ENCODE assay signal across 8 cellular contexts in genomic region chr4:25159837-25160713, GRCh38. TPM values are rescaled to one million over a fixed set of nuclear protein-coding genes. Genes with fewer than 3 reads are reported as not detected.
A peak's percentile ranks its signal among the peaks of the same experiment; 100 is the strongest.
DNase-seq lines count a peak whose midpoint lies in the region; TF ChIP-seq lines count a peak whose summit lies in the region.

Gene SEPSECS, minus strand, starts transcription at chr4:25160449. Its CDS starts 80 bp downstream, at chr4:25160369.

- peak within 1 kb of the TSS; percentile 98 to 100 (median 99) for H3K27ac Mint-ChIP-seq in nephron
- peak within 1 kb of the TSS; percentile 98 for H3K27ac Mint-ChIP-seq in stimulated activated naive CD8-positive, alpha-beta T cell treated with anti-CD3 and anti-CD28 coated beads, Interleukin-15, Interleukin-2, amounts not matched to agents 100 ng/mL and 50 ng/mL, for 24 hours

- TF ChIP-seq CTCF in fibroblast of the aortic adventitia (IDR thresholded peaks at IDR 0.05; ENCODE audit: insufficient read depth, low read length) (no peak), nephron (IDR thresholded peaks at IDR 0.05; ENCODE audit: unreplicated experiment in 3 of 3) (no peak)

- H3K27me3 ChIP-seq in H7 (ENCODE audit: control insufficient read depth, insufficient read depth, low read length): no peaks in the 10 kb centered on the region

- no peaks in the 10 kb centered on the region for H3K27me3 Mint-ChIP-seq in nephron (ENCODE audit: low read depth)
- no peaks in the 10 kb centered on the region for H3K27me3 Mint-ChIP-seq in stimulated activated naive CD8-positive, alpha-beta T cell treated with anti-CD3 and anti-CD28 coated beads, Interleukin-15, Interleukin-2, amounts not matched to agents 100 ng/mL and 50 ng/mL, for 24 hours

- no peaks in the 10 kb centered on the region for H3K36me3 ChIP-seq in H7 (replicated peaks; ENCODE audit: control insufficient read depth, insufficient read depth, low read length)

- peaks cover 1% of the 10 kb centered on the region for H3K36me3 Mint-ChIP-seq in nephron (ENCODE audit: low read depth)
- peaks cover 28% of the 10 kb centered on the region for H3K36me3 Mint-ChIP-seq in stimulated activated naive CD8-positive, alpha-beta T cell treated with anti-CD3 and anti-CD28 coated beads, Interleukin-15, Interleukin-2, amounts not matched to agents 100 ng/mL and 50 ng/mL, for 24 hours (ENCODE audit: low read depth)

- DNase-seq in ELF-1 (ENCODE audit: low read depth, low spot score) (peak; percentile 95), H7 (peak; percentile 79), M059J (ENCODE audit: low read depth) (peak; percentile 98), SHP77 (lab: John Stamatoyannopoulos, UW) (peak; percentile 85 to 88), fibroblast of the aortic adventitia (ENCODE audit: low read depth) (peak; percentile 98)
- DNase-seq in activated effector memory CD4-positive, alpha-beta T cell treated with anti-CD3 and anti-CD28 coated beads, Interleukin-2, amount 50 U/mL, for 16 hours: peak; percentile 97

- H3K4me3 ChIP-seq in H7 (ENCODE audit: insufficient read depth, low read depth, low read length) (peak within 1 kb of the TSS; percentile 93), fibroblast of the aortic adventitia (ENCODE audit: low read depth, low read length) (peak within 1 kb of the TSS; percentile 89)

- H3K4me3 Mint-ChIP-seq in nephron: peak within 1 kb of the TSS; percentile 90 to 97 (median 96)
- H3K4me3 Mint-ChIP-seq in stimulated activated naive CD8-positive, alpha-beta T cell treated with anti-CD3 and anti-CD28 coated beads, Interleukin-15, Interleukin-2, amounts not matched to agents 100 ng/mL and 50 ng/mL, for 24 hours: peak within 1 kb of the TSS; percentile 97

- H3K4me1 Mint-ChIP-seq in nephron: peaks cover 33% of the 10 kb centered on the region
- H3K4me1 Mint-ChIP-seq in stimulated activated naive CD8-positive, alpha-beta T cell treated with anti-CD3 and anti-CD28 coated beads, Interleukin-15, Interleukin-2, amounts not matched to agents 100 ng/mL and 50 ng/mL, for 24 hours (ENCODE audit: low read depth): peaks cover 56% of the 10 kb centered on the region

- no peaks in the 10 kb centered on the region for H3K9me3 Mint-ChIP-seq in nephron
- no peaks in the 10 kb centered on the region for H3K9me3 Mint-ChIP-seq in stimulated activated naive CD8-positive, alpha-beta T cell treated with anti-CD3 and anti-CD28 coated beads, Interleukin-15, Interleukin-2, amounts not matched to agents 100 ng/mL and 50 ng/mL, for 24 hours

RNA-seq across cellular contexts. Expression of gene SEPSECS, which starts in this region (rescaled TPM):
- 7.3 and 8.8 TPM in 2 replicates for total RNA-seq in H7 (2014; rRNA removed; shearing (Covaris generic))
- total RNA-seq in M059J (2014; rRNA removed; shearing (Covaris generic)): 3.6 and 7.0 TPM in 2 replicates
- 5.3 and 8.8 TPM in 2 replicates for total RNA-seq in fibroblast of the aortic adventitia (ENCODE audit: low replicate concordance)

Comparison
In these comparisons a context has a peak if more than half of its experiments do, and no peak if none do; other contexts are left out.
1. Peak in every context shown above with its lines: DNase-seq and H3K4me3 ChIP-seq.